In the genomic region with DNA sequence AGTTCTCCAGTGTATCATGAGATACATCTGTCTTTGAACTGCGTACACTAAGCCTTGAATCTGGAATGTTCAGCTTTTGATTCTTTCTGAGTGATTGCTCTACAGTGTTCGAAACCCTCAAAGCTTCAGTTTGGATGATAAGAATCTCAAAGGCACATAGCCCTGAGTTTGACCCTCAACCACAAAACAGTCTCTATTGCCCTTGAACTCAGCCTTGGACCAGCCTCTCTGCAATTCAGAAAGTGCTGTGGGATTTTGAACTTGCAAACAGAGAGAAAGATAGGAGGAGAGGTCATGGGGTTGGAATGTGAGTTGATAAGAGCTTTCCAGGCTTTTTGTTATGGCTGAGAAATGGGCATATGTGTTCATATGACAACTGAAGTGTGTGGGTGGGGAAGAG, we compare ENCODE assay signal across 19 cellular contexts.
"Had no signal": no experiment of that assay in that cellular context is flagged by ENCODE, and none has a peak within 500 bp of the region (broad histone marks: within the 10 kb centered on the region; RNA-seq: fewer than 3 reads in every experiment).

No MANE protein-coding gene starts in this region.

- H3K36me3 ChIP-seq: breast epithelium, gastrocnemius medialis, heart right ventricle, ovary, spleen, stomach, upper lobe of left lung had no signal

- DNase-seq: activated B cell treated with CpG ODN at 0.5 μM for 24 hours; activated CD4-positive, alpha-beta T cell treated with anti-CD3 and anti-CD28 coated beads, Interleukin-2, amount 10 ng/mL, durations not matched to agents 7 days and 5 days; activated CD8-positive, alpha-beta memory T cell treated with anti-CD3 and anti-CD28 coated beads, Interleukin-2, amount 50 U/mL, for 48 hours; activated gamma-delta T cell treated with Interleukin-2 at 50 U/mL for 16 hours; activated naive CD8-positive, alpha-beta T cell treated with anti-CD3 and anti-CD28 coated beads, Interleukin-2, amount 10 ng/mL, durations not matched to agents 7 days and 5 days; anterior cingulate cortex; dermis blood vessel endothelial cell; gastrocnemius medialis; heart right ventricle; mucosa of descending colon; naive thymus-derived CD4-positive, alpha-beta T cell; ovary; spleen; stomach; testis; upper lobe of left lung had no signal

- H3K27ac ChIP-seq: breast epithelium, gastrocnemius medialis, heart right ventricle, ovary, stomach, testis, upper lobe of left lung had no signal

- H3K9me3 ChIP-seq: breast epithelium, gastrocnemius medialis, heart right ventricle, mucosa of descending colon, ovary, spleen, stomach, testis, upper lobe of left lung had no signal

- H3K27me3 ChIP-seq: breast epithelium, gastrocnemius medialis, heart right ventricle, ovary, spleen, stomach, testis, upper lobe of left lung had no signal

- ATAC-seq: gastrocnemius medialis; heart right ventricle; mucosa of descending colon; naive thymus-derived CD4-positive, alpha-beta T cell; sciatic nerve had no signal

- H3K4me1 ChIP-seq: breast epithelium, gastrocnemius medialis, stomach, testis, upper lobe of left lung had no signal

- H3K4me3 ChIP-seq: breast epithelium, gastrocnemius medialis, heart right ventricle, mucosa of descending colon, ovary, spleen, stomach, testis, upper lobe of left lung had no signal

- FAIRE-seq: islet of Langerhans had no signal
